9 cellular contexts compared by ENCODE assay signal in the genomic region with DNA sequence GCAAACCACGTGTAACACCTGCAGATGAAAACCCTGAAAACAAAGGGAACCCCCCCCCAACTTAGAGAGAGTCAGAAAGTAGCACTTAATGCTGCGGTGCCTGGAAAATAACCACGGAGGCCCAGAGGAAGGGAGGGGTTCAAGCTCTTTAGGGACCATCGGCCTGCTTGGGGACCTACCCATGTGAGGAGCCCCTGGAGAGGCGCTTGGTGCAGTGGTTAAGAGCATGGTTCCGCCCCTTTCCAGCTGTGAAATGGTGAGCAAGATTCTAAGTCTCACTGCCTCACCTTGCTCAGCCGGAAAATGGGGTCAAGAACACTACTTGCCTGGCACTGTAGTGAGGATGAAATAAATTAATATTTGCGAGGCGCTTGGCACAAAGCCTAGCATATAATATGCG. TPM values are rescaled to one million over a fixed set of nuclear protein-coding genes. Genes with fewer than 3 reads are reported as not detected.
DNase-seq lines count a peak whose midpoint lies in the region; ATAC-seq and TF ChIP-seq lines count a peak whose summit lies in the region.
"Had no signal": no experiment of that assay in that cellular context is flagged by ENCODE, and none has a peak within 500 bp of the region (broad histone marks: within the 10 kb centered on the region; RNA-seq: fewer than 3 reads in every experiment).

No MANE protein-coding gene starts in this region.

- no peak overlapping the region for H3K27ac Mint-ChIP-seq in activated naive CD8-positive, alpha-beta T cell treated with anti-CD3 and anti-CD28 coated beads for 36 hours

- TF ChIP-seq EP300 in transverse colon (IDR thresholded peaks at IDR 0.05; ENCODE audit: low read depth): no peak

- TF ChIP-seq POLR2A in transverse colon (IDR thresholded peaks at IDR 0.05): no peak

- WGBS in transverse colon (ENCODE audit: low coverage in 1 of 2), 2 donors: 6 to 64% methylated on average over 3 to 10 of the region's 10 CpGs

- peak in 1 of 2 donors; percentile 18 for ATAC-seq in activated T-cell treated with anti-CD3 and anti-CD28 coated beads, Interleukin-2, amount 50 U/mL, for 4 hours
- ATAC-seq in lower lobe of right lung: no peak

- in situ Hi-C loops in transverse colon (cut with MboI; ENCODE audit: low pct_ligation_motif_present in 1 of 4, low pct_unique_long_range_greater_than_20kb in 1 of 4, low sequenced_read_pairs in 3 of 4) (no loop called here), KBM-7 (cut with MboI; ENCODE audit: low pct_unique_long_range_greater_than_20kb, low sequenced_read_pairs) (no loop called here)

- H3K4me1 ChIP-seq in lower lobe of right lung: no peaks in the 10 kb centered on the region
- H3K4me1 ChIP-seq in transverse colon: peaks cover 0 to 9% (median 0%) of the 10 kb centered on the region in 4 donors

- H3K9me3 ChIP-seq in lower lobe of right lung (no peaks in the 10 kb centered on the region), transverse colon (no peaks in the 10 kb centered on the region)

- peak overlapping the region; percentile 72 for H3K4me3 Mint-ChIP-seq in activated T-cell treated with anti-CD3 and anti-CD28 coated beads, Interleukin-2, amount 50 U/mL, for 4 hours
- peak overlapping the region; percentile 63 for H3K4me3 Mint-ChIP-seq in activated naive CD8-positive, alpha-beta T cell treated with anti-CD3 and anti-CD28 coated beads for 36 hours

- H3K27ac ChIP-seq in lower lobe of right lung: peak overlapping the region; percentile 80
- peak overlapping the region; percentile 74 to 82 (median 78) for H3K27ac ChIP-seq in transverse colon
- H3K27ac ChIP-seq: C4-2B had no signal

- no peak for DNase-seq in activated T-cell treated with anti-CD3 and anti-CD28 coated beads, Interleukin-2, amount 50 U/mL, for 4 hours
- DNase-seq in activated T-cell treated with anti-CD3 and anti-CD28 coated beads, Interleukin-2, amount 50 U/mL, for 1 hour: no peak
- no peak for DNase-seq in activated naive CD8-positive, alpha-beta T cell treated with anti-CD3 and anti-CD28 coated beads for 36 hours
- DNase-seq in lower lobe of right lung: no peak
- DNase-seq in transverse colon: no peak
- no peak for DNase-seq in KBM-7
- no peak for DNase-seq in NCI-H2107 treated with DMSO at 0.1 percent for 48 hours (lab: John Stamatoyannopoulos, UW; ENCODE audit: unreplicated experiment)
- DNase-seq in effector CD4-positive, alpha-beta T cell: no peak

- TF ChIP-seq CTCF in lower lobe of right lung (IDR thresholded peaks at IDR 0.05) (no peak), transverse colon (IDR thresholded peaks at IDR 0.05) (no peak)

- no peaks in the 10 kb centered on the region for H3K27me3 ChIP-seq in lower lobe of right lung (ENCODE audit: low read depth)
- no peaks in the 10 kb centered on the region for H3K27me3 ChIP-seq in transverse colon

- H3K36me3 ChIP-seq in lower lobe of right lung (no peaks in the 10 kb centered on the region), transverse colon (no peaks in the 10 kb centered on the region)

- no peaks in the 10 kb centered on the region for H3K27me3 Mint-ChIP-seq in activated T-cell treated with anti-CD3 and anti-CD28 coated beads, Interleukin-2, amount 50 U/mL, for 4 hours (ENCODE audit: low read depth)
- no peaks in the 10 kb centered on the region for H3K27me3 Mint-ChIP-seq in activated naive CD8-positive, alpha-beta T cell treated with anti-CD3 and anti-CD28 coated beads for 36 hours

- no peaks in the 10 kb centered on the region for H3K9me3 Mint-ChIP-seq in activated T-cell treated with anti-CD3 and anti-CD28 coated beads, Interleukin-2, amount 50 U/mL, for 4 hours
- no peaks in the 10 kb centered on the region for H3K9me3 Mint-ChIP-seq in activated naive CD8-positive, alpha-beta T cell treated with anti-CD3 and anti-CD28 coated beads for 36 hours

- H3K36me3 Mint-ChIP-seq in activated T-cell treated with anti-CD3 and anti-CD28 coated beads, Interleukin-2, amount 50 U/mL, for 4 hours (ENCODE audit: insufficient read depth): no peaks in the 10 kb centered on the region
- H3K36me3 Mint-ChIP-seq in activated naive CD8-positive, alpha-beta T cell treated with anti-CD3 and anti-CD28 coated beads for 36 hours: no peaks in the 10 kb centered on the region

- intact Hi-C loops in lower lobe of right lung (cut with DNase I) (no loop called here), transverse colon (cut with DNase I; ENCODE audit: low total_unique reads) (no loop called here)

- H3K4me3 ChIP-seq in lower lobe of right lung (peak overlapping the region; percentile 46), transverse colon (peak overlapping the region in 3 of 4 donors; percentile 22 to 50 (median 24))

- H3K4me1 Mint-ChIP-seq in activated T-cell treated with anti-CD3 and anti-CD28 coated beads, Interleukin-2, amount 50 U/mL, for 4 hours (ENCODE audit: low read depth): peaks cover 7% of the 10 kb centered on the region
- peaks cover 6% of the 10 kb centered on the region for H3K4me1 Mint-ChIP-seq in activated naive CD8-positive, alpha-beta T cell treated with anti-CD3 and anti-CD28 coated beads for 36 hours

RNA-seq across cellular contexts. Expression of a gene that starts 13.8 kb away (rescaled TPM):
- total RNA-seq in activated T-cell treated with anti-CD3 and anti-CD28 coated beads, Interleukin-2, amount 50 U/mL, for 4 hours: 100 to 1,000 TPM; 619 to 710 (median 671) TPM
- total RNA-seq in activated naive CD8-positive, alpha-beta T cell treated with anti-CD3 and anti-CD28 coated beads for 36 hours: 100 to 1,000 TPM; 794 to 829 TPM
- total RNA-seq in lower lobe of right lung: 334 TPM
- total RNA-seq in transverse colon: 1,000 to 10,000 TPM in 1 of 4 donors, 100 to 1,000 TPM in 3; 319 to 1,302 (median 724) TPM
